Comparison of ENCODE assay signal across 1 cellular context in the genomic region with DNA sequence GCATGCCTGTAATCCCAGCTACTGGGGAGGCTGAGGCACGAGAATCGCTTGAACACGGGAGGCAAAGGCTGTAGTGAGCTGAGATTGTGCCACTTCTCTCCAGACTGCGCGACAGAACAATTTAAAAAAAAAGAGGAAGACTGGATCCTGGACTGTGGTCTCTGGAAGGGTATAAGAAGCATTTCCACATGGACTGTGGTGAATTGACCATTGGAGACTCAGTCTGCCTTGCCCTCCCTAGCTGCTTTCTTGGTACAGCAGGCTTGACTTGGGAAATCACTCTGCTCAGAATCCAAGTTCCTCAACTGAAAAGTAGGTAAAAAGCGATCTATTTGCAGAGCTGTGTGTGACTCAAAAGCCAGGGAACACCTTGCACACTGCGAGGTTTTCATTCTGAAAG.
TF ChIP-seq lines count a peak whose summit lies in the region.

No MANE protein-coding gene starts in this region.

TF ChIP-seq in SK-N-SH treated with all-trans-retinoic acid at 6 μM for 48 hours, 23 proteins besides CTCF, POLR2A, EP300 and RAD21 (continued from another document):
- TF ChIP-seq, protein P1, sequence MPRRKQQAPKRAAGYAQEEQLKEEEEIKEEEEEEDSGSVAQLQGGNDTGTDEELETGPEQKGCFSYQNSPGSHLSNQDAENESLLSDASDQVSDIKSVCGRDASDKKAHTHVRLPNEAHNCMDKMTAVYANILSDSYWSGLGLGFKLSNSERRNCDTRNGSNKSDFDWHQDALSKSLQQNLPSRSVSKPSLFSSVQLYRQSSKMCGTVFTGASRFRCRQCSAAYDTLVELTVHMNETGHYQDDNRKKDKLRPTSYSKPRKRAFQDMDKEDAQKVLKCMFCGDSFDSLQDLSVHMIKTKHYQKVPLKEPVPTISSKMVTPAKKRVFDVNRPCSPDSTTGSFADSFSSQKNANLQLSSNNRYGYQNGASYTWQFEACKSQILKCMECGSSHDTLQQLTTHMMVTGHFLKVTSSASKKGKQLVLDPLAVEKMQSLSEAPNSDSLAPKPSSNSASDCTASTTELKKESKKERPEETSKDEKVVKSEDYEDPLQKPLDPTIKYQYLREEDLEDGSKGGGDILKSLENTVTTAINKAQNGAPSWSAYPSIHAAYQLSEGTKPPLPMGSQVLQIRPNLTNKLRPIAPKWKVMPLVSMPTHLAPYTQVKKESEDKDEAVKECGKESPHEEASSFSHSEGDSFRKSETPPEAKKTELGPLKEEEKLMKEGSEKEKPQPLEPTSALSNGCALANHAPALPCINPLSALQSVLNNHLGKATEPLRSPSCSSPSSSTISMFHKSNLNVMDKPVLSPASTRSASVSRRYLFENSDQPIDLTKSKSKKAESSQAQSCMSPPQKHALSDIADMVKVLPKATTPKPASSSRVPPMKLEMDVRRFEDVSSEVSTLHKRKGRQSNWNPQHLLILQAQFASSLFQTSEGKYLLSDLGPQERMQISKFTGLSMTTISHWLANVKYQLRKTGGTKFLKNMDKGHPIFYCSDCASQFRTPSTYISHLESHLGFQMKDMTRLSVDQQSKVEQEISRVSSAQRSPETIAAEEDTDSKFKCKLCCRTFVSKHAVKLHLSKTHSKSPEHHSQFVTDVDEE (CRISPR knock-in tag; IDR thresholded peaks at IDR 0.05), result no peak
- TF ChIP-seq, protein P2, sequence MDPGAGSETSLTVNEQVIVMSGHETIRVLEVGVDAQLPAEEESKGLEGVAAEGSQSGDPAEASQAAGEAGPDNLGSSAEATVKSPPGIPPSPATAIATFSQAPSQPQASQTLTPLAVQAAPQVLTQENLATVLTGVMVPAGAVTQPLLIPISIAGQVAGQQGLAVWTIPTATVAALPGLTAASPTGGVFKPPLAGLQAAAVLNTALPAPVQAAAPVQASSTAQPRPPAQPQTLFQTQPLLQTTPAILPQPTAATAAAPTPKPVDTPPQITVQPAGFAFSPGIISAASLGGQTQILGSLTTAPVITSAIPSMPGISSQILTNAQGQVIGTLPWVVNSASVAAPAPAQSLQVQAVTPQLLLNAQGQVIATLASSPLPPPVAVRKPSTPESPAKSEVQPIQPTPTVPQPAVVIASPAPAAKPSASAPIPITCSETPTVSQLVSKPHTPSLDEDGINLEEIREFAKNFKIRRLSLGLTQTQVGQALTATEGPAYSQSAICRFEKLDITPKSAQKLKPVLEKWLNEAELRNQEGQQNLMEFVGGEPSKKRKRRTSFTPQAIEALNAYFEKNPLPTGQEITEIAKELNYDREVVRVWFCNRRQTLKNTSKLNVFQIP (CRISPR knock-in tag; IDR thresholded peaks at IDR 0.05; ENCODE audit: borderline replicate concordance, low read depth), result no peak
- TF ChIP-seq GLIS3 (CRISPR knock-in tag; IDR thresholded peaks at IDR 0.05) (no peak), ARNTL (CRISPR knock-in tag; IDR thresholded peaks at IDR 0.05; ENCODE audit: borderline replicate concordance, low read depth) (no peak), SNAI2 (CRISPR knock-in tag; IDR thresholded peaks at IDR 0.05) (no peak), BACH2 (CRISPR knock-in tag; IDR thresholded peaks at IDR 0.05; ENCODE audit: borderline replicate concordance) (no peak), PATZ1 (CRISPR knock-in tag; IDR thresholded peaks at IDR 0.05; ENCODE audit: borderline replicate concordance) (no peak), ZFP30 (CRISPR knock-in tag; IDR thresholded peaks at IDR 0.05) (no peak)
